In the genomic region with DNA sequence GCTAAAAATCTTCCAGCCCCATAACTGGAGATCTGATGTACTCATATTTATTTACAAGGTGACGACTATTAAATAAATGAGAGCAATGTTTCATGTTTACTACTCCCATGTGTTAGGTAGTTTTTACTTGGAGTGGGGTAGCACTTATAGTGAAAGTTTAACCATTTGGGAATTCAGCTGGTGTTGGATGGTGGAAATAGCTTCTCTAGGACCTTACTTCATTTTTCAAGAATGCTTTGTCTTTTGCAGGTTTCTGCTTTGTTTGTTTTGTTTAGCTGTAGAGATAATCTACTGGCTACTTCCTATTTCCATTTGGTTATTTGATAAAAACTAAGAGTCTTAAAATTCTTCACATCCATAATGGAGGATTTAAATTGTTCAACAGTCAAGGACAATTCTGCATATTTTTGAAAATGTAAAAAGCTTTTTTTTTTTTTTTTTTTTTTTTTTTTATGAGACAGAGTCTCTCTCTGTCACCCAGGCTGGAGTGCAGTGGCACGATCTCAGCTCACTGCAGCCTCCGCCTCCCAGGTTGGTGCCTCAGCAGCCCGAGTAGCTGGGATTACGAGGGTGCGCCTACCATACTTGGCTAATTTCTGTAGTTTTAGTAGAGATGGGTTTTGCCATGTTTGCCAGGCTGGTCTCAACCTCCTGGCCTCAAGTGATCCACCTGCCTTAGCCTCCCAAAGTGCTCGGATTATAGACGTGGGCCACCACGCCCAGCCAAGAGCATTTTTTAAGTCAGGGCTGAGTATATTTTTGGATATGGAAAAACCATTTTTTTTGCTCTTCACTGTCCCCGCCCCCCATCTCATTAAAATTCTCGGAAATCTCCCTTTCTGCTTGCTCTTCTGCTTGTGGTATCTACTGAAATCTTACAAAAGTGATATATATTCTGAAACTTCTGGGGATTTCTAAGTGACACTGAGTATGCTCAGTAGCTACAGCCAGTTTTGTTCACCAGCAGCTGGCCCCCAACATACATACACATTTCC, we compare ENCODE assay signal across 8 cellular contexts. TPM values are rescaled to one million over a fixed set of nuclear protein-coding genes. Genes with fewer than 3 reads are reported as not detected.
A peak's percentile ranks its signal among the peaks of the same experiment; 100 is the strongest.
DNase-seq lines count a peak whose midpoint lies in the region; ATAC-seq and TF ChIP-seq lines count a peak whose summit lies in the region.

No MANE protein-coding gene starts in this region.

- no peak for TF ChIP-seq CTCF in CD14-positive monocyte (IDR thresholded peaks at IDR 0.05)

- no peak overlapping the region for H3K4me3 Mint-ChIP-seq in CD14-positive monocyte

- no peak for DNase-seq in CD14-positive monocyte (ENCODE audit: low spot score)
- peak; percentile 12 for DNase-seq in KBM-7
- peak; percentile 65 for DNase-seq in activated naive CD4-positive, alpha-beta T cell treated with Interleukin-2 at 50 U/mL for 16 hours
- DNase-seq in kidney tubule cell (ENCODE audit: low spot score), result peak; percentile 5
- peak; percentile 15 to 42 for DNase-seq in stimulated activated CD8-positive, alpha-beta memory T cell treated with anti-CD3 and anti-CD28 coated beads, Interleukin-2, amount 100 ng/mL, for 48 hours (ENCODE audit: low read depth in 2 of 2)
- no peak for DNase-seq in AG20443 (ENCODE audit: low spot score)

- no peaks in the 10 kb centered on the region for H3K9me3 Mint-ChIP-seq in CD14-positive monocyte

- peaks cover 4% of the 10 kb centered on the region for H3K4me1 Mint-ChIP-seq in CD14-positive monocyte

- H3K36me3 Mint-ChIP-seq in CD14-positive monocyte, result no peaks in the 10 kb centered on the region

- peak overlapping the region in 4 of 7 donors; percentile 22 to 54 (median 30) for H3K27ac Mint-ChIP-seq in CD14-positive monocyte

- ATAC-seq in GM21367 (IDR thresholded peaks at IDR 0.05; ENCODE audit: unreplicated experiment) (peak; percentile 24), HG03175 (IDR thresholded peaks at IDR 0.05; ENCODE audit: unreplicated experiment) (no peak)

- intact Hi-C loops in CD14-positive monocyte (cut with micrococcal nuclease), result no loop called here

- H3K27me3 Mint-ChIP-seq in CD14-positive monocyte (ENCODE audit: low read depth in 3 of 3), result peaks cover 0 to 2% (median 0%) of the 10 kb centered on the region in 3 donors

- in situ Hi-C loops in KBM-7 (cut with MboI; ENCODE audit: low pct_unique_long_range_greater_than_20kb, low sequenced_read_pairs), result no loop called here

RNA-seq across cellular contexts. Expression of a gene that starts 1.4 kb away (rescaled TPM):
- polyA plus RNA-seq in CD14-positive monocyte, result not detected

Comparison
In these comparisons a context has a peak if more than half of its experiments do, and no peak if none do; other contexts are left out.
1. DNase-seq: peak in KBM-7 (single experiment), activated naive CD4-positive, alpha-beta T cell treated with Interleukin-2 at 50 U/mL for 16 hours (single experiment), kidney tubule cell (single experiment) and stimulated activated CD8-positive, alpha-beta memory T cell treated with anti-CD3 and anti-CD28 coated beads, Interleukin-2, amount 100 ng/mL, for 48 hours (2 of 2); none in CD14-positive monocyte (single experiment) and AG20443 (single experiment).